10 cellular contexts compared by ENCODE assay signal in the genomic region with DNA sequence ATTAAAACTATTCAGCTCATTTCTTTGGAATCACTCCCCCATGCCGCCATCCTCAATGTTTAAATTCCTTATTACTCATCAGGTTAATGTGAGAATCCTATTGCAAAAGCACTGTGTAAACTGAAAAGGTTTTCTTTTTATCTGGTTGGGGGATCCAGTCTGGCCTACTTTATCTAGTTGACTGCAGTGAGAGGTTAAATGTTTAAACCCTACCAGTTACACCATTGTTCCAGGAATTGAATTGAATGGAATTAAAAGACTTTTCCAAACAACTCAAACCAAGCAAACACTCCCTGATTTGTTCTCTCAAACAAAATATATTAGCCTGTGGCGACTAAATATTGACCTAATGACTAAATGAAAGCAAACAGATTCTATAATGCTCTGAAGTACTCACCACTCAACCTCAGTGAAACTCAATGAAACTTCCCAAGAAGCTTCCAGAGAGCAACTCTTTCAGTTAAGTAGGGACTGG.
A peak's percentile ranks its signal among the peaks of the same experiment; 100 is the strongest.
DNase-seq lines count a peak whose midpoint lies in the region; ATAC-seq, FAIRE-seq and TF ChIP-seq lines count a peak whose summit lies in the region.
"Had no signal": no experiment of that assay in that cellular context is flagged by ENCODE, and none has a peak within 500 bp of the region (broad histone marks: within the 10 kb centered on the region; RNA-seq: fewer than 3 reads in every experiment).

No MANE protein-coding gene starts in this region.

- no peak overlapping the region for H2BK120ac ChIP-seq in H9 (ENCODE audit: low read depth, low read length, poor library complexity, severe bottlenecking)

- no peaks in the 10 kb centered on the region for H3K36me3 Mint-ChIP-seq in stimulated activated memory B cell treated with anti-CD40 and anti-IgM and Interleukin-4, amounts not matched to agents 10 μg/mL and 1 μg/mL and 100 μg/mL, for 72 hours
- no peaks in the 10 kb centered on the region for H3K36me3 Mint-ChIP-seq in H9 (ENCODE audit: insufficient read depth in 1 of 3, low read depth in 3 of 3)

- no peak overlapping the region for H4K5ac ChIP-seq in H9 (ENCODE audit: insufficient read length, low read depth, low read length)

- no peaks in the 10 kb centered on the region for H3K23me2 ChIP-seq in H9 (ENCODE audit: insufficient read length, low read depth, low read length, poor library complexity, severe bottlenecking)

- no peak overlapping the region for H2BK5ac ChIP-seq in H9 (ENCODE audit: insufficient read length, low read length)

- no peak overlapping the region for H2BK20ac ChIP-seq in H9 (ENCODE audit: low read depth, low read length, poor library complexity, severe bottlenecking)

- H3K4me1 ChIP-seq in H9 (ENCODE audit: insufficient read depth, low read length) (no peaks in the 10 kb centered on the region), Peyer's patch (peaks cover 0 to 5% (median 0%) of the 10 kb centered on the region in 4 donors)

- H3K27me3 Mint-ChIP-seq in stimulated activated memory B cell treated with anti-CD40 and anti-IgM and Interleukin-4, amounts not matched to agents 10 μg/mL and 1 μg/mL and 100 μg/mL, for 72 hours, result no peaks in the 10 kb centered on the region
- H3K27me3 Mint-ChIP-seq in H9 (ENCODE audit: low read depth), result no peaks in the 10 kb centered on the region
- H3K27me3 Mint-ChIP-seq: activated T-helper 17 cell treated with anti-CD3 and anti-CD28 coated beads, Interleukin-2, amount 50 U/mL, for 72 hours had no signal

- DNase-seq in DMS153 (lab: John Stamatoyannopoulos, UW), result peak; percentile 96
- DNase-seq in NCI-H1930 (lab: John Stamatoyannopoulos, UW), result peak; percentile 7 to 60
- DNase-seq in bronchial epithelial cell (ENCODE audit: low read depth), result peak; percentile 92
- peak; percentile 12 for DNase-seq in mucosa of gallbladder (ENCODE audit: low spot score)
- no peak for DNase-seq in H9
- no peak for DNase-seq in Peyer's patch
- DNase-seq: NCI-H82 had no signal

- no peak overlapping the region for H3K4me2 ChIP-seq in H9 (ENCODE audit: insufficient read depth, insufficient read length, low read length)

- H2AK5ac ChIP-seq in H9 (ENCODE audit: insufficient read length, low read length), result no peak overlapping the region

- H2BK12ac ChIP-seq in H9 (ENCODE audit: insufficient read length, low read depth, low read length), result no peak overlapping the region

- TF ChIP-seq CTCF in bronchial epithelial cell (IDR thresholded peaks at IDR 0.05; ENCODE audit: insufficient read depth, low read length, severe bottlenecking) (no peak), H9 (conservative IDR thresholded peaks at IDR 0.05) (no peak), Peyer's patch (IDR thresholded peaks at IDR 0.05) (no peak)

- H3K23ac ChIP-seq in H9 (ENCODE audit: insufficient read length, low read depth, low read length), result no peak overlapping the region

- H3K18ac ChIP-seq in H9 (ENCODE audit: insufficient read length, low read depth, low read length), result no peak overlapping the region

- no peak for ATAC-seq in stimulated activated memory B cell treated with anti-CD40 and anti-IgM and Interleukin-4, amounts not matched to agents 10 μg/mL and 1 μg/mL and 100 μg/mL, for 72 hours
- ATAC-seq in HG03045 (IDR thresholded peaks at IDR 0.05; ENCODE audit: unreplicated experiment), result no peak
- ATAC-seq: activated T-helper 17 cell treated with anti-CD3 and anti-CD28 coated beads, Interleukin-2, amount 50 U/mL, for 72 hours had no signal

- no peak overlapping the region for H3K9ac ChIP-seq in H9 (ENCODE audit: extremely low read depth, insufficient read length, low read length)

- no peaks in the 10 kb centered on the region for H3K79me1 ChIP-seq in H9 (ENCODE audit: insufficient read depth, low read depth, low read length, poor library complexity, severe bottlenecking)

- H3K27ac ChIP-seq in H9 (ENCODE audit: insufficient read length, low read depth, low read length) (no peak overlapping the region), Peyer's patch (no peak overlapping the region)

- no peaks in the 10 kb centered on the region for H3K9me3 ChIP-seq in H9 (ENCODE audit: control insufficient read depth, low read depth, low read length)
- H3K9me3 ChIP-seq in Peyer's patch, result no peaks in the 10 kb centered on the region

- no peak overlapping the region for H2AFZ ChIP-seq in H9 (ENCODE audit: low read length)

- no peaks in the 10 kb centered on the region for H3K36me3 ChIP-seq in bronchial epithelial cell (ENCODE audit: control insufficient read depth, insufficient read depth, low read length)
- no peaks in the 10 kb centered on the region for H3K36me3 ChIP-seq in Peyer's patch

- H3K79me2 ChIP-seq in H9 (ENCODE audit: insufficient read depth, low read length), result no peaks in the 10 kb centered on the region

- H3K27me3 ChIP-seq in bronchial epithelial cell (ENCODE audit: control insufficient read depth, insufficient read depth, low read length), result no peaks in the 10 kb centered on the region
- H3K27me3 ChIP-seq in H9 (ENCODE audit: insufficient read depth, low read length), result no peaks in the 10 kb centered on the region
- H3K27me3 ChIP-seq in Peyer's patch, result no peaks in the 10 kb centered on the region

- H3T11ph ChIP-seq in H9 (ENCODE audit: low read length), result no peak overlapping the region

- H3K27ac Mint-ChIP-seq in stimulated activated memory B cell treated with anti-CD40 and anti-IgM and Interleukin-4, amounts not matched to agents 10 μg/mL and 1 μg/mL and 100 μg/mL, for 72 hours, result no peak overlapping the region
- H3K27ac Mint-ChIP-seq in H9, result no peak overlapping the region
- H3K27ac Mint-ChIP-seq: activated T-helper 17 cell treated with anti-CD3 and anti-CD28 coated beads, Interleukin-2, amount 50 U/mL, for 72 hours had no signal

- H2BK15ac ChIP-seq in H9 (ENCODE audit: low read depth, low read length), result no peak overlapping the region

- no peak overlapping the region for H3K56ac ChIP-seq in H9 (ENCODE audit: insufficient read length, low read depth, low read length)

- no peaks in the 10 kb centered on the region for H4K20me1 ChIP-seq in H9 (ENCODE audit: control insufficient read depth, insufficient read depth, insufficient read length)

- no CpG with 5 or more reads among the region's 2 CpGs for WGBS in H9 (ENCODE audit: extremely low coverage, insufficient read length, low lambda C conversion rate)

- H3K4ac ChIP-seq in H9 (ENCODE audit: low read depth, low read length), result no peak overlapping the region

- H3K14ac ChIP-seq in H9 (ENCODE audit: insufficient read depth, low read length), result no peak overlapping the region

- H4K8ac ChIP-seq in H9 (replicated peaks; ENCODE audit: insufficient read length, low read depth, low read length), result no peak overlapping the region

- H3K4me1 Mint-ChIP-seq in stimulated activated memory B cell treated with anti-CD40 and anti-IgM and Interleukin-4, amounts not matched to agents 10 μg/mL and 1 μg/mL and 100 μg/mL, for 72 hours, result no peaks in the 10 kb centered on the region
- no peaks in the 10 kb centered on the region for H3K4me1 Mint-ChIP-seq in H9
- H3K4me1 Mint-ChIP-seq: activated T-helper 17 cell treated with anti-CD3 and anti-CD28 coated beads, Interleukin-2, amount 50 U/mL, for 72 hours had no signal

- H3K4me3 ChIP-seq in bronchial epithelial cell (ENCODE audit: low read depth, low read length), result no peak overlapping the region
- H3K4me3 ChIP-seq in Peyer's patch, result no peak overlapping the region

- FAIRE-seq in bronchial epithelial cell (lab: Jason Lieb, UNC), result no peak

- TF ChIP-seq POLR2A in Peyer's patch (IDR thresholded peaks at IDR 0.05), result no peak

- no peak overlapping the region for H4K91ac ChIP-seq in H9 (ENCODE audit: insufficient read length, low read depth, low read length)

- no peak overlapping the region for H3K4me3 Mint-ChIP-seq in stimulated activated memory B cell treated with anti-CD40 and anti-IgM and Interleukin-4, amounts not matched to agents 10 μg/mL and 1 μg/mL and 100 μg/mL, for 72 hours
- H3K4me3 Mint-ChIP-seq in H9, result no peak overlapping the region
- H3K4me3 Mint-ChIP-seq: activated T-helper 17 cell treated with anti-CD3 and anti-CD28 coated beads, Interleukin-2, amount 50 U/mL, for 72 hours had no signal

- H3K9me3 Mint-ChIP-seq in stimulated activated memory B cell treated with anti-CD40 and anti-IgM and Interleukin-4, amounts not matched to agents 10 μg/mL and 1 μg/mL and 100 μg/mL, for 72 hours, result peaks cover 4% of the 10 kb centered on the region
- H3K9me3 Mint-ChIP-seq in H9, result no peaks in the 10 kb centered on the region
- H3K9me3 Mint-ChIP-seq: activated T-helper 17 cell treated with anti-CD3 and anti-CD28 coated beads, Interleukin-2, amount 50 U/mL, for 72 hours had no signal

Comparison
In these comparisons a context has a peak if more than half of its experiments do, and no peak if none do; other contexts are left out.
1. DNase-seq: peak in DMS153 (single experiment), NCI-H1930 (2 of 2), bronchial epithelial cell (single experiment) and mucosa of gallbladder (single experiment); none in H9 (single experiment) and Peyer's patch (0 of 3).